Comparison of ENCODE assay signal across 1 cellular context in genomic region chr14:77026166-77026929, GRCh38.
TF ChIP-seq lines count a peak whose summit lies in the region.

No MANE protein-coding gene starts in this region.

TF ChIP-seq in HepG2, 621 proteins besides CTCF, POLR2A, EP300 and RAD21 (continued from another document and continues in another):
- TF ChIP-seq ZBTB40 (IDR thresholded peaks at IDR 0.05), result no peak
- TF ChIP-seq ZBTB40 (CRISPR knock-in tag; IDR thresholded peaks at IDR 0.05), result peak; percentile 30; the same call in 1 of the 2 replicates
- TF ChIP-seq NFKB2 (CRISPR knock-in tag; IDR thresholded peaks at IDR 0.05; ENCODE audit: borderline replicate concordance), result peak; percentile 29; the same call in 1 of the 2 replicates
- TF ChIP-seq ZNF501 (CRISPR knock-in tag; IDR thresholded peaks at IDR 0.05), result peak; percentile 21; the same call in 1 of the 2 replicates
- no peak for TF ChIP-seq ZNF121 (CRISPR knock-in tag; IDR thresholded peaks at IDR 0.05)
- no peak for TF ChIP-seq RNF219 (CRISPR knock-in tag; IDR thresholded peaks at IDR 0.05)
- TF ChIP-seq GPN1 (CRISPR knock-in tag; IDR thresholded peaks at IDR 0.05; ENCODE audit: borderline replicate concordance), result peak; percentile 78; the same call in 1 of the 2 replicates
- peak; percentile 64 for TF ChIP-seq ZNF142 (CRISPR knock-in tag; IDR thresholded peaks at IDR 0.05)
- no peak for TF ChIP-seq ZNF7 (CRISPR knock-in tag; IDR thresholded peaks at IDR 0.05)
- no peak for TF ChIP-seq MEIS2 (CRISPR knock-in tag; IDR thresholded peaks at IDR 0.05)
- no peak for TF ChIP-seq PRDM4 (CRISPR knock-in tag; IDR thresholded peaks at IDR 0.05; ENCODE audit: borderline replicate concordance)
- peak; percentile 100 for TF ChIP-seq ZBTB38 (CRISPR knock-in tag; IDR thresholded peaks at IDR 0.05)
- no peak for TF ChIP-seq RFX3 (CRISPR knock-in tag; IDR thresholded peaks at IDR 0.05)
- TF ChIP-seq POGZ (CRISPR knock-in tag; IDR thresholded peaks at IDR 0.05), result no peak
- TF ChIP-seq ARNT2 (CRISPR knock-in tag; IDR thresholded peaks at IDR 0.05; ENCODE audit: low read depth), result no peak; the same call in 1 of the 2 replicates
- TF ChIP-seq ZNF329 (CRISPR knock-in tag; IDR thresholded peaks at IDR 0.05; ENCODE audit: low read depth), result no peak
- peak; percentile 50 for TF ChIP-seq PHF20 (CRISPR knock-in tag; IDR thresholded peaks at IDR 0.05)
- no peak for TF ChIP-seq IRX3 (CRISPR knock-in tag; IDR thresholded peaks at IDR 0.05; ENCODE audit: borderline replicate concordance, low read depth)
- no peak for TF ChIP-seq BCL3 (CRISPR knock-in tag; IDR thresholded peaks at IDR 0.05)
- TF ChIP-seq SKIL (CRISPR knock-in tag; IDR thresholded peaks at IDR 0.05; ENCODE audit: borderline replicate concordance), result no peak
- peak; percentile 86; the same call in 1 of the 2 replicates for TF ChIP-seq ZHX1 (CRISPR knock-in tag; IDR thresholded peaks at IDR 0.05; ENCODE audit: low read depth)
- TF ChIP-seq MIXL1 (CRISPR knock-in tag; IDR thresholded peaks at IDR 0.05), result no peak
- TF ChIP-seq SIX1 (CRISPR knock-in tag; IDR thresholded peaks at IDR 0.05; ENCODE audit: borderline replicate concordance), result no peak
- no peak for TF ChIP-seq ATF7 (IDR thresholded peaks at IDR 0.05)
- TF ChIP-seq ATF7 (CRISPR knock-in tag; IDR thresholded peaks at IDR 0.05), result no peak
- TF ChIP-seq XBP1 (CRISPR knock-in tag; IDR thresholded peaks at IDR 0.05), result no peak
- no peak for TF ChIP-seq ZNF780A (CRISPR knock-in tag; IDR thresholded peaks at IDR 0.05)
- peak; percentile 58 for TF ChIP-seq ZNF788 (CRISPR knock-in tag; IDR thresholded peaks at IDR 0.05; ENCODE audit: borderline replicate concordance)
- no peak for TF ChIP-seq GLI4 (CRISPR knock-in tag; IDR thresholded peaks at IDR 0.05; ENCODE audit: borderline replicate concordance)
- no peak for TF ChIP-seq PITX1 (CRISPR knock-in tag; IDR thresholded peaks at IDR 0.05)
